Comparison of ENCODE assay signal across 9 cellular contexts in the genomic region with DNA sequence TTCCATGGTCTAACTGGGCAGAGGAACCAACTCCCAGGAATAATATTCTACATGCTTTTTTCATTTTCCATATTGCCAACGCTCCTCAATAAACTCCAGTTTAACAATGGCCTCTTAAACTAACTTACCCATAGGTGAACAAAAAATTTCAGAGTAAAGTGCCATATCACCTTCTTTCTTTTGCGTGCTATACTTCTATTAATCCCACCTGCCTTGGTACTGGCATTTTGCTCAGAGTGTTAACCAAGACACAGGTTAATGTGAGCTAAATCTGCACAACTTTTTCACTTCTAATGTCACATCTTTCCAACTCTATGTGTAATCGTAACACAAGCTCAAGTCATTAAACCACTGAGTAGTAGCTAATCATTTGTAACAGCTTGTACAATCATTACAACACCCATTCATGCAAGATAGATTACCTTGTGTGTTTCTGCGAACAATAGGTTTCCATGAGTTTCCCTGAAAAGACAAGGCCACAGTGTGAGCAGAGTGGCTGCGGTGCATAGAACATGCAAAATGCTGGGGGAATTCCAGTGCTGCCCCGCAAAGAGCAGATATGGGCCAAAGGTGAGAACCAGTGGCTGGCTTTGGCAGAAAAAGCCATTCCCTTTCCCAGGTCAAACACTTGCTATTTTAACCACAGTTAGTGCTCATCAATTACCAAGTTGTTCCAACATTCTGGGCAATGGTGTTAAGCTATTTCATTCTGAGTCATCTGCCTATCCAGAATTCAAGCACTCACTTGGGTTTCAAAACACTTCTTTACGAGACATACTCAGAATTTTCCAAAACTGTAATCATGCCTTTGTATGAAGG. TPM values are rescaled to one million over a fixed set of nuclear protein-coding genes. Genes with fewer than 3 reads are reported as not detected.
DNase-seq lines count a peak whose midpoint lies in the region; ATAC-seq and TF ChIP-seq lines count a peak whose summit lies in the region.
"Had no signal": no experiment of that assay in that cellular context is flagged by ENCODE, and none has a peak within 500 bp of the region (broad histone marks: within the 10 kb centered on the region; RNA-seq: fewer than 3 reads in every experiment).

No MANE protein-coding gene starts in this region.

- intact Hi-C loops in OCI-LY7 (cut with micrococcal nuclease; ENCODE audit: unreplicated experiment) = no loop called here
- intact Hi-C loops in left ventricle myocardium inferior (cut with micrococcal nuclease) = no loop called here

- peak overlapping the region; percentile 71; the same call in 1 of the 2 replicates for H2AFZ ChIP-seq in OCI-LY7 (ENCODE audit: low read length)

- peak overlapping the region; percentile 52 for H3K4me2 ChIP-seq in OCI-LY7 (ENCODE audit: low read length)

- TF ChIP-seq CTCF in OCI-LY7 (conservative IDR thresholded peaks at IDR 0.05; ENCODE audit: low read length) = no peak
- no peak for TF ChIP-seq CTCF in left ventricle myocardium inferior (IDR thresholded peaks at IDR 0.05; ENCODE audit: borderline replicate concordance)

- CTCF ChIA-PET in OCI-LY7 (lab: Charles Lee; ENCODE audit: unreplicated experiment) = interaction anchor here (0.9 to 2.6 kb wide), 5 partner anchors 9 to 26 kb away, joined by 3 to 11 read pairs (median 4); no protein-coding TSS in a partner anchor

- no peaks in the 10 kb centered on the region for H3K27me3 ChIP-seq in left ventricle myocardium inferior (ENCODE audit: low read depth)

- peaks cover 96% of the 10 kb centered on the region for H3K4me1 ChIP-seq in OCI-LY7 (ENCODE audit: insufficient read depth, low read length, poor library complexity, severe bottlenecking)
- no peaks in the 10 kb centered on the region for H3K4me1 ChIP-seq in left ventricle myocardium inferior

- H4K20me1 ChIP-seq in OCI-LY7 (ENCODE audit: insufficient read depth, low read length) = no peaks in the 10 kb centered on the region

- peak; percentile 50 for ATAC-seq in GM18502 (IDR thresholded peaks at IDR 0.05; ENCODE audit: poor library complexity, unreplicated experiment)
- peak; percentile 45 for ATAC-seq in HG02571 (IDR thresholded peaks at IDR 0.05; ENCODE audit: unreplicated experiment)
- ATAC-seq: HCT116 had no signal

- POLR2A ChIA-PET in OCI-LY7 (lab: Charles Lee) = interaction anchor here (0.5 to 11.8 kb wide), 19 partner anchors 9 to 989 kb away, joined by 3 to 271 read pairs (median 4); no protein-coding TSS in a partner anchor

- peak overlapping the region; percentile 83 for H3K27ac ChIP-seq in OCI-LY7 (ENCODE audit: low read depth, low read length, poor library complexity, severe bottlenecking)
- no peak overlapping the region for H3K27ac ChIP-seq in left ventricle myocardium inferior (replicated peaks)

- no peak for DNase-seq in OCI-LY7 (ENCODE audit: low spot score)
- peak; percentile 59 for DNase-seq in left kidney (ENCODE audit: low read depth, low spot score)
- DNase-seq in T1000 (lab: John Stamatoyannopoulos, UW) = no peak
- no peak for DNase-seq in AML-193 (lab: John Stamatoyannopoulos, UW)
- no peak for DNase-seq in NCI-H1694 treated with DMSO at 0.1 percent for 48 hours (lab: John Stamatoyannopoulos, UW)
- no peak for DNase-seq in left ventricle myocardium inferior

- no peaks in the 10 kb centered on the region for H3K79me2 ChIP-seq in OCI-LY7 (ENCODE audit: insufficient read depth, low read depth, low read length)

- H3K36me3 ChIP-seq in OCI-LY7 (ENCODE audit: insufficient read depth, low read length) = no peaks in the 10 kb centered on the region
- H3K36me3 ChIP-seq in left ventricle myocardium inferior = no peaks in the 10 kb centered on the region

- BruUV-seq in OCI-LY7 (replicated peaks; lab: Mats Ljungman, UMichigan) = TSS peak; percentile 81

- H3K9me2 ChIP-seq in OCI-LY7 (ENCODE audit: insufficient read depth, low read length) = no peaks in the 10 kb centered on the region

- H3K4me3 ChIP-seq in OCI-LY7 (ENCODE audit: low read depth, low read length, poor library complexity, severe bottlenecking) (peak overlapping the region; percentile 7), left ventricle myocardium inferior (no peak overlapping the region)

- no peaks in the 10 kb centered on the region; the same call in 1 of the 2 replicates for H3K9me3 ChIP-seq in OCI-LY7 (ENCODE audit: low read length)
- H3K9me3 ChIP-seq in left ventricle myocardium inferior (replicated peaks) = no peaks in the 10 kb centered on the region

RNA-seq across cellular contexts. Expression of gene TIMD4, which starts 42.8 kb away (rescaled TPM):
- total RNA-seq in OCI-LY7 (2014; rRNA removed; shearing (Covaris generic)) = 0.82 and 1.1 TPM in 2 replicates
- total RNA-seq in OCI-LY7 (2022) = 0.50 and 1.3 TPM in 2 replicates
- not detected for total RNA-seq in left ventricle myocardium inferior
